27 cellular contexts compared by ENCODE assay signal in the genomic region with DNA sequence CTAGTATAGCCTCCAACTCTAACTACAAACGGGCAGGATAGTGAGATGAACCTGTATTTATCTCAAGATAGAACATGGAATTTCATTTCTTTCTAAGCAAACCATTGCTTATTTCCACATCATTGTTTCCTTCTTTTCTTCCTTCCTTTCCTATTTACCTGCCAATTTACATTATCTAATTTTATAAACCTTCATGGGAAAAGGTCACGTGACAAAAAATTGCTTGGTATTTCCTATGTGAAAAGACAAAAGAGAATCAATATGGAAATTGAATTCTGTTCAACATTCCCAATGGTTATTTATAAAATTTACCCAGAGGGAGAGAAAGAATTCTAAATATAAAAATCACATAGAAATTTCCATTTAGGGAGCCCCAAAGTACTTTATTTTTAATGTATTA.
"Had no signal": no experiment of that assay in that cellular context is flagged by ENCODE, and none has a peak within 500 bp of the region (broad histone marks: within the 10 kb centered on the region; RNA-seq: fewer than 3 reads in every experiment).

No MANE protein-coding gene starts in this region.

- H3K9me3 ChIP-seq: stomach, suprapubic skin, testis, thoracic aorta, thyroid gland, tibial artery, transverse colon, upper lobe of right lung, uterus, vagina had no signal

- H3K27me3 ChIP-seq: stomach, suprapubic skin, testis, thyroid gland, tibial nerve, transverse colon, upper lobe of left lung, upper lobe of right lung, uterus, vagina had no signal

- H3K4me3 ChIP-seq: stomach, suprapubic skin, testis, thoracic aorta, thyroid gland, tibial artery, tibial nerve, transverse colon, upper lobe of left lung, upper lobe of right lung, uterus, vagina had no signal

- FAIRE-seq: urothelium cell line had no signal

- ATAC-seq: stimulated activated effector memory CD8-positive, alpha-beta T cell treated with anti-CD3 and anti-CD28 coated beads, Interleukin-12 subunit alpha, Interleukin-12 subunit beta, amount 100 ng/mL, for 72 hours; stimulated activated memory B cell treated with anti-CD40 and anti-IgM and Interleukin-4, amounts not matched to agents 10 μg/mL and 1 μg/mL and 100 μg/mL, for 72 hours; stimulated activated naive B cell treated with anti-CD40 and anti-IgM and Interleukin-4, amounts not matched to agents 10 μg/mL and 1 μg/mL and 100 μg/mL, for 72 hours; stimulated activated naive CD8-positive, alpha-beta T cell treated with anti-CD3 and anti-CD28 coated beads, Interleukin-15, amount 100 ng/mL, for 72 hours; stimulated activated naive CD8-positive, alpha-beta T cell treated with anti-CD3 and anti-CD28 coated beads, Interleukin-15, Interleukin-2, amounts not matched to agents 100 U/mL and 50 U/mL, for 24 hours; upper lobe of right lung had no signal

- DNase-seq: stimulated activated CD4-positive, alpha-beta T cell treated with anti-CD3 and anti-CD28 coated beads, Interleukin-2, amount 100 ng/mL, for 48 hours; stimulated activated CD4-positive, alpha-beta T cell treated with anti-CD3 and anti-CD28 coated beads, Interleukin-4, amount 100 ng/mL, for 1 hour; stimulated activated CD4-positive, alpha-beta T cell treated with anti-CD3 and anti-CD28 coated beads, Interleukin-4, amount 100 ng/mL, for 24 hours; stimulated activated CD4-positive, alpha-beta T cell treated with anti-CD3 and anti-CD28 coated beads, Interleukin-4, amount 100 ng/mL, for 4 hours; stimulated activated CD8-positive, alpha-beta memory T cell treated with anti-CD3 and anti-CD28 coated beads, Interleukin-4, amount 100 ng/mL, for 48 hours; stimulated activated naive B cell treated with anti-CD40 and anti-IgM and Interleukin-4, amounts not matched to agents 10 μg/mL and 1 μg/mL and 100 μg/mL, for 72 hours; stimulated activated naive CD4-positive, alpha-beta T cell; stimulated activated naive CD4-positive, alpha-beta T cell treated with Interleukin-2 at 50 U/mL for 16 hours; stimulated activated naive CD8-positive, alpha-beta T cell treated with anti-CD3 and anti-CD28 coated beads, Interleukin-15, amount 100 ng/mL, for 72 hours; stimulated activated naive CD8-positive, alpha-beta T cell treated with anti-CD3 and anti-CD28 coated beads, Interleukin-15, Interleukin-2, amounts not matched to agents 100 U/mL and 50 U/mL, for 24 hours; stomach; substantia nigra; testis; thyroid gland; tibial artery; transverse colon; trophoblast cell; upper lobe of left lung; upper lobe of right lung; uterus had no signal

- H3K27ac ChIP-seq: stomach, suprapubic skin, testis, thoracic aorta, thyroid gland, tibial artery, tibial nerve, transverse colon, upper lobe of left lung, upper lobe of right lung, uterus, vagina had no signal

- H3K4me1 ChIP-seq: suprapubic skin, uterus, vagina had no signal

- H3K36me3 ChIP-seq: stomach, suprapubic skin, thoracic aorta, thyroid gland, tibial artery, tibial nerve, transverse colon, upper lobe of left lung, upper lobe of right lung, uterus, vagina had no signal
